9 cellular contexts compared by ENCODE assay signal in the genomic region with DNA sequence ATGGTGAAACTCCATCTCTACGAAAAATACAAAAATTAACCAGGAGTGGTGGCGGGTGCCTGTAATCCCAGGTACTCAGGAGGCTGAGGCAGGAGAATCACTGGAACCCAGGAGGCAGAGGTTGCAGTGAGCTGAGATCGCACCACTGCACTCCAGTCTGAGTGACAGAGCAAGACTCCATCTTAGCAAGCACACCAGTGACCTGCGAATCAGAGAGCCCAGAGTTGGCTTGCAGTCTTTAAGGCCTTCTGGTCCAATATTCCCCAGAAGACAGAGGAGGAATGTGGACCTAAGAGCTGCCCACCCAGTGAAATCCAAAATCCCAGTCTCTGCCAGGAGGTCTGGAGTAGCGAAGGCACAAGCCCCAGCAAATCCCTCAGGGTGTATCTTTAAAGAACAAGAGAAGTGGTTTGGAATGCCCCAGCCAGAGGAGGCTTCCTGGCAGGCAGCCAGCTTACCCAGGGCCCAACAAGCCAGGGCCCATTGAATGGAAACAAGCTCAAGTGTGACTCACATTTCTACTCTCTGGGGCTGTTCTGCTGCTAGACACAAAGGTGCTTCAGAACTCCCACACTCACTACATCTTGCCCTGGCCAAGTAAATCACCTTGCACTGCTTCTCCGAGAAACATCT. TPM values are rescaled to one million over a fixed set of nuclear protein-coding genes. Genes with fewer than 3 reads are reported as not detected.
A peak's percentile ranks its signal among the peaks of the same experiment; 100 is the strongest.
DNase-seq lines count a peak whose midpoint lies in the region; ATAC-seq, FAIRE-seq and TF ChIP-seq lines count a peak whose summit lies in the region.
"Had no signal": no experiment of that assay in that cellular context is flagged by ENCODE, and none has a peak within 500 bp of the region (broad histone marks: within the 10 kb centered on the region; RNA-seq: fewer than 3 reads in every experiment).

No MANE protein-coding gene starts in this region.

- no peak overlapping the region for H3K4me3 Mint-ChIP-seq in activated naive CD4-positive, alpha-beta T cell treated with anti-CD3 and anti-CD28 coated beads, Interleukin-2, amount 10 ng/mL, durations not matched to agents 7 days and 5 days
- H3K4me3 Mint-ChIP-seq: natural killer cell had no signal

- intact Hi-C loops in body of pancreas (cut with DNase I): no loop called here

- no peaks in the 10 kb centered on the region for H3K9me3 Mint-ChIP-seq in activated naive CD4-positive, alpha-beta T cell treated with anti-CD3 and anti-CD28 coated beads, Interleukin-2, amount 10 ng/mL, durations not matched to agents 7 days and 5 days
- H3K9me3 Mint-ChIP-seq: natural killer cell had no signal

- peak; percentile 43 for DNase-seq in activated naive CD4-positive, alpha-beta T cell treated with Interleukin-2 at 50 U/mL for 16 hours
- DNase-seq in activated naive CD4-positive, alpha-beta T cell treated with anti-CD3 and anti-CD28 coated beads, Interleukin-2, amount 10 ng/mL, durations not matched to agents 7 days and 5 days: no peak
- DNase-seq in NCI-H69 (lab: John Stamatoyannopoulos, UW) (peak; percentile 84), body of pancreas (peak in 3 of 4 donors; percentile 26 to 48 (median 30)), renal cortical epithelial cell (ENCODE audit: low read depth) (peak; percentile 90), GM12891 (ENCODE audit: insufficient read length, low spot score) (no peak)
- DNase-seq: natural killer cell had no signal

- H3K4me3 ChIP-seq in body of pancreas: no peak overlapping the region

- CTCF ChIA-PET in activated naive CD4-positive, alpha-beta T cell treated with anti-CD3 and anti-CD28 coated beads, Interleukin-2, amount 10 ng/mL, durations not matched to agents 7 days and 5 days (lab: Charles Lee): interaction anchor here (1.6 kb wide), 1 partner anchor 13 kb away, joined by 4 read pairs; no protein-coding TSS in a partner anchor

- no peak for FAIRE-seq in GM12891 (lab: Jason Lieb, UNC)

- TF ChIP-seq POLR2A in body of pancreas (IDR thresholded peaks at IDR 0.05) (no peak), GM12891 (IDR thresholded peaks at IDR 0.05; ENCODE audit: low read depth, low read length) (no peak)

- H3K36me3 ChIP-seq in body of pancreas (replicated peaks in 1 of 2; ENCODE audit: insufficient read depth in 1 of 2, low read depth in 2 of 2): no peaks in the 10 kb centered on the region

- peaks cover 11% of the 10 kb centered on the region for H3K27me3 Mint-ChIP-seq in activated naive CD4-positive, alpha-beta T cell treated with anti-CD3 and anti-CD28 coated beads, Interleukin-2, amount 10 ng/mL, durations not matched to agents 7 days and 5 days

- no peak overlapping the region for H3K27ac Mint-ChIP-seq in activated naive CD4-positive, alpha-beta T cell treated with anti-CD3 and anti-CD28 coated beads, Interleukin-2, amount 10 ng/mL, durations not matched to agents 7 days and 5 days
- H3K27ac Mint-ChIP-seq: natural killer cell had no signal

- WGBS in body of pancreas, 2 donors: 98 to 100% methylated on average over 5 to 6 of the region's 6 CpGs

- H3K4me1 ChIP-seq in body of pancreas: peaks cover 29% of the 10 kb centered on the region

- H3K4me1 Mint-ChIP-seq in activated naive CD4-positive, alpha-beta T cell treated with anti-CD3 and anti-CD28 coated beads, Interleukin-2, amount 10 ng/mL, durations not matched to agents 7 days and 5 days: no peaks in the 10 kb centered on the region
- H3K4me1 Mint-ChIP-seq: natural killer cell had no signal

- H3K27ac ChIP-seq in body of pancreas: no peak overlapping the region

- no peaks in the 10 kb centered on the region for H3K27me3 ChIP-seq in body of pancreas

- no peaks in the 10 kb centered on the region for H3K9me3 ChIP-seq in body of pancreas

- no peak for TF ChIP-seq CTCF in body of pancreas (IDR thresholded peaks at IDR 0.05)

- ATAC-seq in body of pancreas (no peak), HG02938 (IDR thresholded peaks at IDR 0.05; ENCODE audit: unreplicated experiment) (no peak), HG03039 (IDR thresholded peaks at IDR 0.05; ENCODE audit: unreplicated experiment) (no peak)

- H3K36me3 Mint-ChIP-seq in activated naive CD4-positive, alpha-beta T cell treated with anti-CD3 and anti-CD28 coated beads, Interleukin-2, amount 10 ng/mL, durations not matched to agents 7 days and 5 days: no peaks in the 10 kb centered on the region
- H3K36me3 Mint-ChIP-seq: natural killer cell had no signal

TF ChIP-seq in GM12891, 5 proteins besides CTCF, POLR2A, EP300 and RAD21:
- TF ChIP-seq PAX5 (IDR thresholded peaks at IDR 0.05; ENCODE audit: insufficient read depth, low read length, severe bottlenecking) (no peak), SPI1 (IDR thresholded peaks at IDR 0.05; ENCODE audit: low read depth, low read length) (no peak), POU2F2 (IDR thresholded peaks at IDR 0.05; ENCODE audit: low read depth, low read length) (no peak), TAF1 (IDR thresholded peaks at IDR 0.05; ENCODE audit: low read depth, low read length) (no peak), POLR2AphosphoS5 (IDR thresholded peaks at IDR 0.05; ENCODE audit: low read depth, low read length) (no peak)

RNA-seq across cellular contexts. Expression of a gene that starts 23.9 kb away (rescaled TPM):
- total RNA-seq in body of pancreas: 1 to 10 TPM; 2.6 to 6.5 TPM
- 10.4 and 20.0 TPM in 2 replicates for total RNA-seq in renal cortical epithelial cell
- polyA plus RNA-seq in GM12891 (2012; ENCODE audit: low read depth, missing spikeins): 0.06 TPM
- total RNA-seq: natural killer cell had no signal

Comparison
In these comparisons a context has a peak if more than half of its experiments do, and no peak if none do; other contexts are left out.
1. DNase-seq: peak in activated naive CD4-positive, alpha-beta T cell treated with Interleukin-2 at 50 U/mL for 16 hours (single experiment), NCI-H69 (single experiment), body of pancreas (3 of 4) and renal cortical epithelial cell (single experiment); none in activated naive CD4-positive, alpha-beta T cell treated with anti-CD3 and anti-CD28 coated beads, Interleukin-2, amount 10 ng/mL, durations not matched to agents 7 days and 5 days (single experiment) and GM12891 (single experiment).